14 cellular contexts compared by ENCODE assay signal in genomic region chr16:49757744-49758069, GRCh38.
"Had no signal": no experiment of that assay in that cellular context is flagged by ENCODE, and none has a peak within 500 bp of the region (broad histone marks: within the 10 kb centered on the region; RNA-seq: fewer than 3 reads in every experiment).

No MANE protein-coding gene starts in this region.

- H3K9me3 ChIP-seq: left lung, thoracic aorta had no signal

- H3K36me3 ChIP-seq: left lung, thoracic aorta had no signal

- DNase-seq: activated CD4-positive, alpha-beta memory T cell treated with anti-CD3 and anti-CD28 coated beads for 36 hours; activated gamma-delta T cell treated with Interleukin-2 at 50 U/mL for 16 hours; activated naive CD8-positive, alpha-beta T cell treated with anti-CD3 and anti-CD28 coated beads, Interleukin-2, amount 10 ng/mL, durations not matched to agents 7 days and 5 days; activated T-cell treated with anti-CD3 and anti-CD28 coated beads, Interleukin-2, amount 50 U/mL, for 4 hours; anterior cingulate cortex; foreskin melanocyte; head of caudate nucleus; left lung; retina; stimulated activated CD4-positive, alpha-beta T cell treated with anti-CD3 and anti-CD28 coated beads, Interleukin-15, amount 100 ng/mL, for 24 hours; stimulated activated CD4-positive, alpha-beta T cell treated with anti-CD3 and anti-CD28 coated beads, Interleukin-4, amount 100 ng/mL, for 24 hours; stimulated activated naive CD8-positive, alpha-beta T cell treated with anti-CD3 and anti-CD28 coated beads, Interleukin-15, amount 100 ng/mL, for 72 hours; T-helper 9 cell had no signal

- H3K4me3 ChIP-seq: left lung, thoracic aorta had no signal

- H3K27ac ChIP-seq: left lung, thoracic aorta had no signal

- ATAC-seq: activated T-cell treated with anti-CD3 and anti-CD28 coated beads, Interleukin-2, amount 50 U/mL, for 4 hours; left lung; stimulated activated naive CD8-positive, alpha-beta T cell treated with anti-CD3 and anti-CD28 coated beads, Interleukin-15, amount 100 ng/mL, for 72 hours had no signal
